8 cellular contexts compared by ENCODE assay signal in the genomic region with DNA sequence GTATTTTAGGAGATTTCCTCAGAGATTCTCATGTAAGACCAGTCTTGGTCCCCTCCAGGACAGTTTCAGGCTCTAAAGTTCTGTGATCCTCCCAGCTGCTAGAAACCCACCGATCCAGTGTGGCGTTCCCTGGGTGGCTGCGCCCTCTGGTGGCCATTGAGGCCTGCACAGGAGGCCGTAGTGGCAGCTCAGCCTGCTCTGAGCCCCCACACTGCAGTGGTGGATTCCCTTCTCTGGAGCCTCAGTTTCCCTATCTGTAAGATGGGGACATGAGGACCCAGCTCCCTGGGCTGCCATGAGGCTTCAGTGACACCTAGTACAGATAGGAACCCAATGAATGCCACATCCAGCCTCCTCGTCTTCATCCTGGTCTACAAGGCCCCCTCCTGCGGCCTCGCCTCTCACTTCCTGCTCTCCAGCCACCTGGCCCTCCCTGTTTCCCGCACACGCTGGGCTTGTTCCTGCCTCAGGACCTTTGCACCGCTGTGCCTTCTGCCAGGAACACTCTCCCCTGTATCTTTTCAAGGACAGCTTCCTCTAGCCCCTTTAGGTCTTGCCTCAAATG. TPM values are rescaled to one million over a fixed set of nuclear protein-coding genes. Genes with fewer than 3 reads are reported as not detected.
DNase-seq lines count a peak whose midpoint lies in the region; ATAC-seq and TF ChIP-seq lines count a peak whose summit lies in the region.

No MANE protein-coding gene starts in this region.

- H3K9me3 ChIP-seq in right atrium auricular region: no peaks in the 10 kb centered on the region
- no peaks in the 10 kb centered on the region for H3K9me3 ChIP-seq in gastrocnemius medialis

- H3K36me3 ChIP-seq in right atrium auricular region (peaks cover 15% of the 10 kb centered on the region), gastrocnemius medialis (no peaks in the 10 kb centered on the region)

- ATAC-seq in GM18511 (IDR thresholded peaks at IDR 0.05; ENCODE audit: unreplicated experiment): peak; percentile 69
- ATAC-seq in gastrocnemius medialis: peak; percentile 65 to 77
- no peak for ATAC-seq in HG02970 (IDR thresholded peaks at IDR 0.05; ENCODE audit: low FRiP score, unreplicated experiment)

- intact Hi-C loops in gastrocnemius medialis (cut with DNase I; ENCODE audit: low total_unique reads): loop anchor here (1.0 kb wide), 2 partner anchors 101 to 220 kb away; no protein-coding TSS in a partner anchor

- H3K27ac ChIP-seq in right atrium auricular region (no peak overlapping the region), gastrocnemius medialis (no peak overlapping the region)

- no peak for TF ChIP-seq POLR2A in gastrocnemius medialis (IDR thresholded peaks at IDR 0.05)

- DNase-seq in AML-193 (lab: John Stamatoyannopoulos, UW) (peak; percentile 19 to 40), HuH-7 (ENCODE audit: low spot score) (peak; percentile 95), T-helper 2 cell (peak; percentile 56 to 72 (median 70)), amniotic stem cell (lab: John Stamatoyannopoulos, UW) (peak; percentile 45), right atrium auricular region (ENCODE audit: low spot score) (peak; percentile 73), gastrocnemius medialis (peak; percentile 25 to 52)

- TF ChIP-seq CTCF in right atrium auricular region (IDR thresholded peaks at IDR 0.05) (peak; percentile 93 to 98), gastrocnemius medialis (IDR thresholded peaks at IDR 0.05 in 4 of 5, conservative IDR thresholded peaks at IDR 0.05 in 1 of 5) (peak; percentile 80 to 96 (median 90))

- no peaks in the 10 kb centered on the region for H3K27me3 ChIP-seq in right atrium auricular region
- H3K27me3 ChIP-seq in gastrocnemius medialis: no peaks in the 10 kb centered on the region

- in situ Hi-C loops in gastrocnemius medialis (cut with MboI; ENCODE audit: low sequenced_read_pairs in 4 of 4): loop anchor here (5.0 to 10.0 kb wide), 4 partner anchors 95 to 218 kb away; no protein-coding TSS in a partner anchor

- no peak overlapping the region for H3K4me3 ChIP-seq in right atrium auricular region
- H3K4me3 ChIP-seq in gastrocnemius medialis: no peak overlapping the region

- H3K4me1 ChIP-seq in right atrium auricular region: peaks cover 0 to 3% of the 10 kb centered on the region in 2 donors
- H3K4me1 ChIP-seq in gastrocnemius medialis: no peaks in the 10 kb centered on the region

RNA-seq across cellular contexts. Expression of gene CCDC102A, which starts 16.5 kb away (rescaled TPM):
- total RNA-seq in right atrium auricular region: 10 to 100 TPM; 11.2 to 15.1 TPM
- 1 to 10 TPM; 1.2 to 9.3 (median 3.4) TPM for total RNA-seq in gastrocnemius medialis

RNA-seq across cellular contexts. Expression of gene ADGRG5, which starts 22.6 kb away (rescaled TPM):
- total RNA-seq in right atrium auricular region (under 1 TPM; 0.08 to 0.44 TPM), gastrocnemius medialis (not detected)

RNA-seq across cellular contexts. Expression of gene DOK4, which starts 33.6 kb away (rescaled TPM):
- total RNA-seq in right atrium auricular region (10 to 100 TPM; 15.2 to 34.2 TPM), gastrocnemius medialis (1 to 10 TPM; 2.2 to 3.6 (median 2.9) TPM)

RNA-seq across cellular contexts. Expression of gene POLR2C, which starts 57.4 kb away (rescaled TPM):
- total RNA-seq in right atrium auricular region (10 to 100 TPM; 76.8 to 86.3 TPM), gastrocnemius medialis (100 to 1,000 TPM in 3 of 4 donors, 10 to 100 TPM in 1; 97.2 to 162 (median 134) TPM)

Comparison
In these comparisons a context has a peak if more than half of its experiments do, and no peak if none do; other contexts are left out.
1. DNase-seq: peak in every context shown above with its lines; median percentile 95 in HuH-7; 73 in right atrium auricular region; 70 in T-helper 2 cell; 45 in amniotic stem cell; 38 in gastrocnemius medialis; 30 in AML-193.